13 cellular contexts compared by ENCODE assay signal in the genomic region with DNA sequence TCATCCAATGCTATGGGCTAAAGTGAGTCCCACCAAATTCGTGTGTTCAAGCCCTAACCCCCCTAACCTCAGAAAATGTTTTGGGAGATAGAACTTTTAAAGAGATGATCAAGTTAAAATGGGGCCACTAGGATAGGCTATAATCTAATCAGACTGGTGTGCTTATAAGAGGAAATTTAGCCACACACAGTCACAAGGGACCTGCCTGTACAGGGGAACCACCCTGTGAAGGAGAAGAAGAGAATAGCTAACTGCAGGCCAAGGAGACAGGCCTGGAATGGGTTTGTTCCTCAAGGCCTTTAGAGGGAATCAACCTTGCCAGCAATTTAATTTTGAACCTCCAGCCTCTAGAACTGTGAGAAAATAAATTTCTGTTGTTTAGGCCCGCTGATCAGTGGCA. TPM values are rescaled to one million over a fixed set of nuclear protein-coding genes. Genes with fewer than 3 reads are reported as not detected.
A peak's percentile ranks its signal among the peaks of the same experiment; 100 is the strongest.
DNase-seq lines count a peak whose midpoint lies in the region; ATAC-seq and TF ChIP-seq lines count a peak whose summit lies in the region.
"Had no signal": no experiment of that assay in that cellular context is flagged by ENCODE, and none has a peak within 500 bp of the region (broad histone marks: within the 10 kb centered on the region; RNA-seq: fewer than 3 reads in every experiment).

No MANE protein-coding gene starts in this region.

- H3K9me2 ChIP-seq in PC-3 (replicated peaks; ENCODE audit: low read length) (no peaks in the 10 kb centered on the region), hepatocyte (replicated peaks; ENCODE audit: insufficient read depth) (no peaks in the 10 kb centered on the region)

- CTCF ChIA-PET in PC-3 (lab: Charles Lee): no interaction called here

- TF ChIP-seq POLR2A in vagina (IDR thresholded peaks at IDR 0.05): no peak

- H3K4me2 ChIP-seq in PC-3 (ENCODE audit: low read length) (peak overlapping the region; percentile 88), hepatocyte (no peak overlapping the region)

- no peaks in the 10 kb centered on the region for H3K36me3 Mint-ChIP-seq in natural killer cell treated with Interleukin-12 subunit alpha and Interleukin-12 subunit beta and Interleukin-15 and Interleukin-18, amount 100 ng/mL, for 72 hours
- no peaks in the 10 kb centered on the region for H3K36me3 Mint-ChIP-seq in natural killer cell
- H3K36me3 Mint-ChIP-seq: activated naive CD4-positive, alpha-beta T cell treated with anti-CD3 and anti-CD28 coated beads, Interleukin-2, amount 50 U/mL, for 72 hours; WTC11 had no signal

- H3K9me3 Mint-ChIP-seq in natural killer cell treated with Interleukin-12 subunit alpha and Interleukin-12 subunit beta and Interleukin-15 and Interleukin-18, amount 100 ng/mL, for 72 hours: no peaks in the 10 kb centered on the region
- H3K9me3 Mint-ChIP-seq in natural killer cell: no peaks in the 10 kb centered on the region
- H3K9me3 Mint-ChIP-seq: neural crest cell, WTC11 had no signal

- peak in 1 of 2 donors; percentile 60 for ATAC-seq in natural killer cell treated with Interleukin-12 subunit alpha and Interleukin-12 subunit beta and Interleukin-15 and Interleukin-18, amount 100 ng/mL, for 72 hours
- no peak for ATAC-seq in natural killer cell
- ATAC-seq in PC-3: no peak

- H3K4me1 ChIP-seq in PC-3 (ENCODE audit: insufficient read depth, low read length) (peaks cover 42% of the 10 kb centered on the region), hepatocyte (ENCODE audit: insufficient read depth) (peaks cover 26% of the 10 kb centered on the region), vagina (peaks cover 26% of the 10 kb centered on the region)

- 67% methylated on average over 2 of the region's 2 CpGs for WGBS in hepatocyte (ENCODE audit: low lambda C conversion rate, missing lambda C conversion rate)

- H3K27me3 ChIP-seq in PC-3 (ENCODE audit: low read length) (no peaks in the 10 kb centered on the region), hepatocyte (no peaks in the 10 kb centered on the region), vagina (no peaks in the 10 kb centered on the region), MG63 (no peaks in the 10 kb centered on the region)

- H3K4me3 Mint-ChIP-seq in natural killer cell treated with Interleukin-12 subunit alpha and Interleukin-12 subunit beta and Interleukin-15 and Interleukin-18, amount 100 ng/mL, for 72 hours: no peak overlapping the region
- H3K4me3 Mint-ChIP-seq in natural killer cell: no peak overlapping the region
- H3K4me3 Mint-ChIP-seq: neural crest cell, WTC11 had no signal

- peak overlapping the region; percentile 98 for H3K27ac ChIP-seq in PC-3 (ENCODE audit: low read length)
- H3K27ac ChIP-seq in hepatocyte: peak overlapping the region; percentile 81
- peak overlapping the region; percentile 82 for H3K27ac ChIP-seq in vagina

- no peak overlapping the region for H3K9ac ChIP-seq in PC-3 (ENCODE audit: low read length)

- peaks cover 10% of the 10 kb centered on the region for H3F3A ChIP-seq in PC-3 (ENCODE audit: low read length, unreplicated experiment)

- peaks cover 37 to 42% of the 10 kb centered on the region in 2 donors for H3K4me1 Mint-ChIP-seq in natural killer cell treated with Interleukin-12 subunit alpha and Interleukin-12 subunit beta and Interleukin-15 and Interleukin-18, amount 100 ng/mL, for 72 hours (ENCODE audit: low read depth in 2 of 2)
- peaks cover 0 to 8% of the 10 kb centered on the region in 2 donors for H3K4me1 Mint-ChIP-seq in natural killer cell

- H4K20me1 ChIP-seq in PC-3 (ENCODE audit: low read length): no peaks in the 10 kb centered on the region
- no peaks in the 10 kb centered on the region for H4K20me1 ChIP-seq in hepatocyte (ENCODE audit: insufficient read depth, poor library complexity, severe bottlenecking)

- intact Hi-C loops in natural killer cell (cut with micrococcal nuclease): no loop called here
- intact Hi-C loops in PC-3 (cut with micrococcal nuclease): no loop called here
- intact Hi-C loops in vagina (cut with DNase I): no loop called here

- peak overlapping the region; percentile 61; the same call in 1 of the 2 replicates for H3K4me3 ChIP-seq in PC-3 (ENCODE audit: low read length)
- H3K4me3 ChIP-seq in hepatocyte: no peak overlapping the region
- H3K4me3 ChIP-seq in vagina: no peak overlapping the region
- no peak overlapping the region for H3K4me3 ChIP-seq in MG63

- H3K79me2 ChIP-seq in PC-3 (ENCODE audit: low read length) (no peaks in the 10 kb centered on the region), hepatocyte (no peaks in the 10 kb centered on the region)

- H3K27ac Mint-ChIP-seq in natural killer cell treated with Interleukin-12 subunit alpha and Interleukin-12 subunit beta and Interleukin-15 and Interleukin-18, amount 100 ng/mL, for 72 hours: peak overlapping the region; percentile 83 to 88
- H3K27ac Mint-ChIP-seq in natural killer cell: no peak overlapping the region
- H3K27ac Mint-ChIP-seq: WTC11 had no signal

- POLR2A ChIA-PET in PC-3 (lab: Charles Lee; ENCODE audit: unreplicated experiment): no interaction called here

- H2AFZ ChIP-seq in PC-3 (ENCODE audit: low read length): no peak overlapping the region
- no peak overlapping the region for H2AFZ ChIP-seq in hepatocyte

- H3K36me3 ChIP-seq in PC-3 (ENCODE audit: low read depth, low read length) (no peaks in the 10 kb centered on the region), hepatocyte (replicated peaks; ENCODE audit: insufficient read depth, low read depth) (no peaks in the 10 kb centered on the region), vagina (no peaks in the 10 kb centered on the region), MG63 (no peaks in the 10 kb centered on the region)

- no peaks in the 10 kb centered on the region for H3K27me3 Mint-ChIP-seq in natural killer cell treated with Interleukin-12 subunit alpha and Interleukin-12 subunit beta and Interleukin-15 and Interleukin-18, amount 100 ng/mL, for 72 hours
- H3K27me3 Mint-ChIP-seq in natural killer cell (ENCODE audit: low read depth in 2 of 2): peaks cover under 1 to 7% of the 10 kb centered on the region in 2 donors

- TF ChIP-seq CTCF in natural killer cell (IDR thresholded peaks at IDR 0.05) (no peak), PC-3 (conservative IDR thresholded peaks at IDR 0.05; ENCODE audit: low read depth, low read length) (no peak), hepatocyte (IDR thresholded peaks at IDR 0.05; ENCODE audit: poor library complexity) (no peak), vagina (IDR thresholded peaks at IDR 0.05) (no peak)

- no peak for DNase-seq in natural killer cell treated with Interleukin-12 subunit alpha and Interleukin-12 subunit beta and Interleukin-15 and Interleukin-18, amount 100 ng/mL, for 72 hours (ENCODE audit: low spot score)
- DNase-seq in natural killer cell (no peak), PC-3 (no peak), hepatocyte (ENCODE audit: low spot score) (no peak), vagina (ENCODE audit: extremely low spot score in 2 of 2) (no peak), SKM-1 treated with dmso at 0.1 percent for 144 hours (lab: John Stamatoyannopoulos, UW; ENCODE audit: unreplicated experiment) (no peak), MG63 (no peak)
- DNase-seq in stimulated activated CD4-positive, alpha-beta T cell treated with anti-CD3 and anti-CD28 coated beads, Interleukin-15, amount 100 ng/mL, for 24 hours: no peak
- DNase-seq: effector CD4-positive, alpha-beta T cell; NCI-H1048 had no signal

- H3K9me3 ChIP-seq in PC-3 (ENCODE audit: low read length): no peaks in the 10 kb centered on the region
- H3K9me3 ChIP-seq in hepatocyte (ENCODE audit: low read depth): no peaks in the 10 kb centered on the region
- H3K9me3 ChIP-seq in vagina: no peaks in the 10 kb centered on the region
- no peaks in the 10 kb centered on the region for H3K9me3 ChIP-seq in MG63

- BruUV-seq in PC-3 (replicated peaks; lab: Mats Ljungman, UMichigan): no TSS peak

RNA-seq across cellular contexts. Expression of gene TANK, which starts 36.0 kb away (rescaled TPM):
- total RNA-seq in natural killer cell treated with Interleukin-12 subunit alpha and Interleukin-12 subunit beta and Interleukin-15 and Interleukin-18, amount 100 ng/mL, for 72 hours: 100 to 1,000 TPM; 346 to 459 TPM
- total RNA-seq in natural killer cell (100 to 1,000 TPM in 1 of 3 donors, 10 to 100 TPM in 2; 68.9 to 121 (median 76.1) TPM), PC-3 (2014; rRNA removed) (22.2 and 23.7 TPM in 2 replicates), hepatocyte (54.7 and 66.7 TPM in 2 replicates), vagina (94.0 TPM)
- polyA plus RNA-seq in hepatocyte: 37.6 and 45.1 TPM in 2 replicates
- total RNA-seq in MG63 (2014; rRNA removed; shearing (Covaris generic); ENCODE audit: low replicate concordance): 28.1 and 30.7 TPM in 2 replicates

Comparison
In these comparisons a context has a peak if more than half of its experiments do, and no peak if none do; other contexts are left out.
1. H3K27ac Mint-ChIP-seq: peak in natural killer cell treated with Interleukin-12 subunit alpha and Interleukin-12 subunit beta and Interleukin-15 and Interleukin-18, amount 100 ng/mL, for 72 hours (2 of 2); none in natural killer cell (0 of 2).
2. Peak in every context shown above with its lines, with median percentiles within 50 percentile points of each other: H3K27ac ChIP-seq.